ENCODE assay signal across 8 cellular contexts in genomic region chr12:116534341-116535121, GRCh38. TPM values are rescaled to one million over a fixed set of nuclear protein-coding genes. Genes with fewer than 3 reads are reported as not detected.
DNase-seq lines count a peak whose midpoint lies in the region; ATAC-seq and TF ChIP-seq lines count a peak whose summit lies in the region.

No MANE protein-coding gene starts in this region.

- no peaks in the 10 kb centered on the region for H3K36me3 Mint-ChIP-seq in activated naive CD4-positive, alpha-beta T cell treated with anti-CD3 and anti-CD28 coated beads for 36 hours (ENCODE audit: low read depth)
- no peaks in the 10 kb centered on the region for H3K36me3 Mint-ChIP-seq in T-helper 2 cell treated with Interferon-gamma antibody and Interleukin-4, amounts not matched to agents 5 μg/mL and 100 μg/mL, for 36 hours (ENCODE audit: low read depth)
- H3K36me3 Mint-ChIP-seq in progenitor cell of endocrine pancreas (ENCODE audit: insufficient read depth): no peaks in the 10 kb centered on the region

- peak overlapping the region; percentile 65 for H3K4me3 ChIP-seq in fibroblast of villous mesenchyme (ENCODE audit: low read depth, low read length)

- peaks cover 22% of the 10 kb centered on the region for H3K4me1 Mint-ChIP-seq in activated naive CD4-positive, alpha-beta T cell treated with anti-CD3 and anti-CD28 coated beads for 36 hours (ENCODE audit: low read depth)
- peaks cover 32% of the 10 kb centered on the region for H3K4me1 Mint-ChIP-seq in T-helper 2 cell treated with Interferon-gamma antibody and Interleukin-4, amounts not matched to agents 5 μg/mL and 100 μg/mL, for 36 hours (ENCODE audit: low read depth)
- peaks cover 18% of the 10 kb centered on the region for H3K4me1 Mint-ChIP-seq in progenitor cell of endocrine pancreas (ENCODE audit: low read depth)

- no peaks in the 10 kb centered on the region for H3K27me3 Mint-ChIP-seq in activated naive CD4-positive, alpha-beta T cell treated with anti-CD3 and anti-CD28 coated beads for 36 hours (ENCODE audit: low read depth)
- H3K27me3 Mint-ChIP-seq in T-helper 2 cell treated with Interferon-gamma antibody and Interleukin-4, amounts not matched to agents 5 μg/mL and 100 μg/mL, for 36 hours (ENCODE audit: low read depth): peaks cover 10% of the 10 kb centered on the region
- no peaks in the 10 kb centered on the region for H3K27me3 Mint-ChIP-seq in progenitor cell of endocrine pancreas

- in situ Hi-C loops in GM13976 (cut with MboI; ENCODE audit: low sequenced_read_pairs, unreplicated experiment): no loop called here

- intact Hi-C loops in activated naive CD4-positive, alpha-beta T cell treated with anti-CD3 and anti-CD28 coated beads for 36 hours (cut with micrococcal nuclease): no loop called here

- no peak for ATAC-seq in HG02798 (IDR thresholded peaks at IDR 0.05; ENCODE audit: poor library complexity, unreplicated experiment)

- no peak overlapping the region for H3K27ac Mint-ChIP-seq in activated naive CD4-positive, alpha-beta T cell treated with anti-CD3 and anti-CD28 coated beads for 36 hours
- peak overlapping the region; percentile 77 for H3K27ac Mint-ChIP-seq in T-helper 2 cell treated with Interferon-gamma antibody and Interleukin-4, amounts not matched to agents 5 μg/mL and 100 μg/mL, for 36 hours
- H3K27ac Mint-ChIP-seq in progenitor cell of endocrine pancreas: peak overlapping the region; percentile 91

- H3K4me3 Mint-ChIP-seq in activated naive CD4-positive, alpha-beta T cell treated with anti-CD3 and anti-CD28 coated beads for 36 hours: peak overlapping the region; percentile 80
- peak overlapping the region; percentile 90 for H3K4me3 Mint-ChIP-seq in T-helper 2 cell treated with Interferon-gamma antibody and Interleukin-4, amounts not matched to agents 5 μg/mL and 100 μg/mL, for 36 hours
- peak overlapping the region; percentile 81 for H3K4me3 Mint-ChIP-seq in progenitor cell of endocrine pancreas (ENCODE audit: low read depth)

- CTCF ChIA-PET in activated naive CD4-positive, alpha-beta T cell treated with anti-CD3 and anti-CD28 coated beads for 36 hours (lab: Charles Lee): no interaction called here

- no peak for TF ChIP-seq CTCF in fibroblast of villous mesenchyme (IDR thresholded peaks at IDR 0.05; ENCODE audit: insufficient read depth, low read depth, low read length)
- TF ChIP-seq CTCF in progenitor cell of endocrine pancreas (IDR thresholded peaks at IDR 0.05; ENCODE audit: unreplicated experiment): no peak
- TF ChIP-seq CTCF in GM13976 (IDR thresholded peaks at IDR 0.05; ENCODE audit: borderline replicate concordance, control extremely low read depth, extremely low read depth, insufficient read depth, missing control alignments): no peak

- no peaks in the 10 kb centered on the region for H3K9me3 Mint-ChIP-seq in activated naive CD4-positive, alpha-beta T cell treated with anti-CD3 and anti-CD28 coated beads for 36 hours
- no peaks in the 10 kb centered on the region for H3K9me3 Mint-ChIP-seq in T-helper 2 cell treated with Interferon-gamma antibody and Interleukin-4, amounts not matched to agents 5 μg/mL and 100 μg/mL, for 36 hours
- H3K9me3 Mint-ChIP-seq in progenitor cell of endocrine pancreas (ENCODE audit: low read depth): no peaks in the 10 kb centered on the region

- DNase-seq in activated naive CD4-positive, alpha-beta T cell treated with anti-CD3 and anti-CD28 coated beads for 36 hours: no peak
- no peak for DNase-seq in activated naive CD4-positive, alpha-beta T cell treated with anti-CD3 and anti-CD28 coated beads, Interleukin-2, amount 50 U/mL, for 16 hours
- DNase-seq in T-helper 2 cell treated with Interferon-gamma antibody and Interleukin-4, amounts not matched to agents 5 μg/mL and 100 μg/mL, for 36 hours (ENCODE audit: low spot score): no peak
- DNase-seq in fibroblast of villous mesenchyme (ENCODE audit: low read depth) (no peak), progenitor cell of endocrine pancreas (ENCODE audit: low spot score, unreplicated experiment) (no peak), GM13976 (ENCODE audit: low spot score) (no peak)
- no peak for DNase-seq in stimulated activated CD8-positive, alpha-beta memory T cell treated with anti-CD3 and anti-CD28 coated beads, Interleukin-4, amount 100 ng/mL, for 48 hours

RNA-seq across cellular contexts. Expression of gene MAP1LC3B2, which starts 24.6 kb away (rescaled TPM):
- total RNA-seq in activated naive CD4-positive, alpha-beta T cell treated with anti-CD3 and anti-CD28 coated beads for 36 hours: 1 to 10 TPM; 1.2 to 1.5 TPM
- total RNA-seq in fibroblast of villous mesenchyme (0.32 and 0.43 TPM in 2 replicates), progenitor cell of endocrine pancreas (0.84 and 0.86 TPM in 2 replicates)
